Comparison of ENCODE assay signal across 8 cellular contexts in the genomic region with DNA sequence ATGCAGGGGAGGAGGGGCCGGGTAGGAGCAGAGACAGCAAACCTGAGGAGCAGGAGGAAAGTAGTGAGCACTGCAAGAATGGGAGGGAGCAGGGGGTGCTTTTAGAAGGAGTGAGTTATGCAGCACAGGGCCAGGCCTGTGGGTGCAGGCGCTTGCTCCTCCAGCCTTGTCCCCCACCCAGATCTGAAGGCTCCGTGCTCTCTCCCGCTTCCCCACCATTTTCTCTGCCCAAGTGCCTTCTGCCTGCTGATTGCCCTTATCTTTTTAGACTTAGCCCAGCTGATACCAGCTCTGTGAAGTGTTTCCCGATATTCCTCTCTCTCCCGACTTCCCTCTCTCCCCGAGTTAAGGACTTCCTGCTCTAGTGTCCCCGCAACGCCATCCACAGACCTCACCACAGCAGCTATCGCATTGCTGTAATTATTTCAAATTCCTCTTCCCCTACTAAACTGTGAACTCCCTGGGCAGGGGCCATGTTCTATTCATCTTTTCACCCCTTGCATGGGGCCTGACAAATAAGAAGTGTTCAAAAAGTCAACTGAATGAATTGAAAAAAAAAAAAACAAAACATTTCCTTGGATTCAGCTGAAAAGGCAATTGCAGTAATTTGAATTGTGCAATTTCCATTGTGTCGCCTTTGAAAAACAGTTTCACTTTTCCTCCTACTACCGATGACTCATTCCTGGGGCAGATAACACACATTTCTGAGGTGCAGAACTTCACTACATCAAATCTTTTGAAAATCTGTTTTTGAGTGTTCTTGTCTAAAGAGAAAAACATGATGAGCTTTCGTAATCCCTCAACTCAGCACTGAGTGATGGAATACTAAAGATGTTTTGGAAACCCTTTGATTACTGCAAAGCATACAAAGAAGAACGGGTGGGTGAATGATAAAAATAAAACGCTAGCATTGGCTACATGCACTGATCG.
DNase-seq lines count a peak whose midpoint lies in the region; ATAC-seq and TF ChIP-seq lines count a peak whose summit lies in the region.

No MANE protein-coding gene starts in this region.

- peaks cover 16% of the 10 kb centered on the region for H3K4me1 ChIP-seq in effector memory CD4-positive, alpha-beta T cell (ENCODE audit: control insufficient read depth, insufficient read depth, low read length, poor library complexity, severe bottlenecking)
- H3K4me1 ChIP-seq in mesodermal cell (ENCODE audit: control insufficient read depth, insufficient read depth, low read length, poor library complexity, severe bottlenecking) (peaks cover 32% of the 10 kb centered on the region), upper lobe of left lung (peaks cover 10 to 21% (median 11%) of the 10 kb centered on the region in 4 donors)

- ATAC-seq in upper lobe of left lung (ENCODE audit: low FRiP score in 2 of 2), result peak; percentile 67 to 80
- ATAC-seq in GM21528 (IDR thresholded peaks at IDR 0.05; ENCODE audit: low FRiP score, unreplicated experiment), result no peak
- no peak for ATAC-seq in GM21717 (IDR thresholded peaks at IDR 0.05; ENCODE audit: unreplicated experiment)

- peak in 2 of 4 donors; percentile 9 to 22 for TF ChIP-seq EP300 in upper lobe of left lung (IDR thresholded peaks at IDR 0.05)

- DNase-seq in A172 (ENCODE audit: low spot score) (peak; percentile 82), HCEC 1CT (peak; percentile 69), SW480 (ENCODE audit: low spot score) (peak; percentile 70), upper lobe of left lung (peak; percentile 13 to 60)
- no peak for DNase-seq in effector memory CD4-positive, alpha-beta T cell

- peak overlapping the region; percentile 59 for H3K4me3 ChIP-seq in effector memory CD4-positive, alpha-beta T cell (ENCODE audit: insufficient read depth, low read depth, low read length, poor library complexity, severe bottlenecking)
- H3K4me3 ChIP-seq in mesodermal cell (ENCODE audit: extremely low read depth, insufficient read depth, low read length, poor library complexity, severe bottlenecking) (no peak overlapping the region), upper lobe of left lung (peak overlapping the region in 3 of 4 donors; percentile 30 to 49 (median 44))

- TF ChIP-seq CTCF in upper lobe of left lung (IDR thresholded peaks at IDR 0.05), result no peak

- WGBS in mesodermal cell (ENCODE audit: insufficient coverage in 2 of 2), 2 experiments, result 32 to 60% methylated on average over 8 to 12 of the region's 16 CpGs
- 23 to 27% methylated on average over 16 of the region's 16 CpGs for WGBS in upper lobe of left lung, 2 donors

- no peak for TF ChIP-seq POLR2A in upper lobe of left lung (IDR thresholded peaks at IDR 0.05)

- H3K27me3 ChIP-seq in effector memory CD4-positive, alpha-beta T cell (replicated peaks; ENCODE audit: control insufficient read depth, insufficient read depth, low read length, poor library complexity, severe bottlenecking), result no peaks in the 10 kb centered on the region
- no peaks in the 10 kb centered on the region for H3K27me3 ChIP-seq in upper lobe of left lung

- H3K36me3 ChIP-seq in effector memory CD4-positive, alpha-beta T cell (ENCODE audit: control insufficient read depth, insufficient read depth, low read length), result no peaks in the 10 kb centered on the region
- H3K36me3 ChIP-seq in mesodermal cell (ENCODE audit: control insufficient read depth, insufficient read depth, low read length) (no peaks in the 10 kb centered on the region), upper lobe of left lung (no peaks in the 10 kb centered on the region)

- peak overlapping the region; percentile 35 for H3K27ac ChIP-seq in effector memory CD4-positive, alpha-beta T cell (ENCODE audit: insufficient read depth, low read length, poor library complexity, severe bottlenecking)
- H3K27ac ChIP-seq in mesodermal cell (ENCODE audit: low read depth, low read length, severe bottlenecking) (peak overlapping the region; percentile 79), upper lobe of left lung (peak overlapping the region; percentile 64 to 83 (median 68))

- no peaks in the 10 kb centered on the region for H3K9me3 ChIP-seq in effector memory CD4-positive, alpha-beta T cell (ENCODE audit: control insufficient read depth, low read length)
- H3K9me3 ChIP-seq in mesodermal cell (ENCODE audit: control insufficient read depth, low read length) (no peaks in the 10 kb centered on the region), upper lobe of left lung (no peaks in the 10 kb centered on the region)

Comparison
In these comparisons a context has a peak if more than half of its experiments do, and no peak if none do; other contexts are left out.
1. DNase-seq: peak in A172 (single experiment), HCEC 1CT (single experiment), SW480 (single experiment) and upper lobe of left lung (2 of 2); none in effector memory CD4-positive, alpha-beta T cell (0 of 3).
2. ATAC-seq: peak in upper lobe of left lung (2 of 2); none in GM21528 (single experiment) and GM21717 (single experiment).
3. Peak in every context shown above with its lines, with median percentiles within 50 percentile points of each other: H3K27ac ChIP-seq.